1 cellular context compared by ENCODE assay signal in genomic region chr19:52716578-52716977, GRCh38.
TF ChIP-seq lines count a peak whose summit lies in the region.

No MANE protein-coding gene starts in this region.

TF ChIP-seq in H1, 55 proteins besides CTCF, POLR2A, EP300 and RAD21:
- no peak for TF ChIP-seq MAX (IDR thresholded peaks at IDR 0.05)
- 0 out of 2 replicates have a peak, but pooled peaks have one; percentile 58 for TF ChIP-seq TCF12 (IDR thresholded peaks at IDR 0.05; ENCODE audit: low read depth, low read length)
- TF ChIP-seq NRF1 (IDR thresholded peaks at IDR 0.05; ENCODE audit: low read depth, low read length): no peak
- TF ChIP-seq NANOG (IDR thresholded peaks at IDR 0.05; ENCODE audit: insufficient read depth, low read depth, low read length, poor library complexity, severe bottlenecking): peak; percentile 88
- TF ChIP-seq ZNF274 (IDR thresholded peaks at IDR 0.05; ENCODE audit: borderline replicate concordance, extremely low read depth, low read length): no peak
- no peak for TF ChIP-seq EGR1 (IDR thresholded peaks at IDR 0.05; ENCODE audit: borderline replicate concordance, low read depth, low read length)
- TF ChIP-seq SP1 (IDR thresholded peaks at IDR 0.05; ENCODE audit: low read depth, low read length): peak; percentile 60; the same call in 1 of the 2 replicates
